In the genomic region with DNA sequence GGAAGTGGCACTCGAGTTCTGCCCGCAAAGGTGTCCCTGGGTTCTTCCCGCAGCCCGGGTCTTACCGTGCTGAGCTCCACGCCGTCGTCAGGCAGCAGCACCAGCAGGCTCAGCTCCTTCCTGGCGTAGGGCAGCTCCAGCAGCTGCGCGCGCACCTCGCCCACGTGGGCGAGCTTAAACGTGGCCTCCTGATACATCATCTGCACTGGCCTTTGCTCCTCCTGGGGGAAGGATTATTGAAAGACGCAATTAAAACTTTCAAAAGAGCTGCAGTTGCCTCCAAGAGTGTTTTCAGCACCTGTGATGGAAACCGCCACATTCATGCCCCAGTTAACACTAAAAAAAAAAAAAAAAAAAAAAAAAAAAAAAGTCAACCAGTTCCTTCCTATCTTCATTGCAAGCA, we compare ENCODE assay signal across 8 cellular contexts. TPM values are rescaled to one million over a fixed set of nuclear protein-coding genes. Genes with fewer than 3 reads are reported as not detected.
DNase-seq lines count a peak whose midpoint lies in the region; ATAC-seq, FAIRE-seq and TF ChIP-seq lines count a peak whose summit lies in the region.

No MANE protein-coding gene starts in this region.

- H3K4me2 ChIP-seq in HepG2 (ENCODE audit: low read depth, low read length): no peak overlapping the region

- FAIRE-seq in HepG2 (lab: Jason Lieb, UNC): no peak

- TF ChIP-seq RAD21 in HepG2 (CRISPR knock-in tag; IDR thresholded peaks at IDR 0.05): no peak

- ATAC-seq in HepG2 (no peak), right lobe of liver (no peak), GM21423 (IDR thresholded peaks at IDR 0.05; ENCODE audit: unreplicated experiment) (no peak)
- peak; percentile 95 to 97 for ATAC-seq in activated CD4-positive, CD25-positive, alpha-beta regulatory T cell treated with anti-CD3 and anti-CD28 coated beads, Interleukin-2, amount 50 U/mL, for 24 hours

- TF ChIP-seq EP300 in HepG2 (IDR thresholded peaks at IDR 0.05; ENCODE audit: low read depth in 2 of 2, low read length in 2 of 2): no peak
- no peak for TF ChIP-seq EP300 in HepG2 (CRISPR knock-in tag; IDR thresholded peaks at IDR 0.05; ENCODE audit: borderline replicate concordance)

- no peaks in the 10 kb centered on the region for H3K79me2 ChIP-seq in HepG2 (ENCODE audit: insufficient read depth, low read length)

- H3K4me3 ChIP-seq in HepG2 (replicated peaks in 1 of 3; ENCODE audit: insufficient read depth in 1 of 3, low read depth in 2 of 3, low read length in 3 of 3) (no peak overlapping the region), right lobe of liver (no peak overlapping the region)

- BruUV-seq in HepG2 (replicated peaks; lab: Mats Ljungman, UMichigan): no TSS peak

- no peaks in the 10 kb centered on the region for H3K4me1 ChIP-seq in HepG2 (ENCODE audit: insufficient read depth, low read length)
- no peaks in the 10 kb centered on the region for H3K4me1 ChIP-seq in right lobe of liver

- TF ChIP-seq CTCF in HepG2 (CRISPR knock-in tag; IDR thresholded peaks at IDR 0.05) (no peak), right lobe of liver (IDR thresholded peaks at IDR 0.05) (no peak)

- intact Hi-C loops in HepG2 (cut with micrococcal nuclease; ENCODE audit: unreplicated experiment) (no loop called here), right lobe of liver (cut with DNase I) (no loop called here), head of caudate nucleus (cut with DNase I) (no loop called here)

- no peak overlapping the region for H3K27ac ChIP-seq in HepG2 (ENCODE audit: extremely low read length, insufficient read depth, low read length)
- no peak overlapping the region for H3K27ac ChIP-seq in right lobe of liver
- no peak overlapping the region for H3K27ac ChIP-seq in substantia nigra (ENCODE audit: low read depth, low read length, poor library complexity, severe bottlenecking)

- TF ChIP-seq POLR2A in HepG2 (IDR thresholded peaks at IDR 0.05; ENCODE audit: insufficient read depth in 1 of 2, low read depth in 2 of 2, low read length in 2 of 2) (no peak), right lobe of liver (IDR thresholded peaks at IDR 0.05) (no peak)

- H3K9ac ChIP-seq in HepG2 (ENCODE audit: insufficient read depth, low read depth, low read length): no peak overlapping the region

- WGBS in HepG2 (ENCODE audit: low lambda C conversion rate): 95% methylated on average over 18 of the region's 18 CpGs
- WGBS in right lobe of liver (ENCODE audit: insufficient coverage, low coverage, low lambda C conversion rate, missing lambda C conversion rate): 95% methylated on average over 12 of the region's 18 CpGs

- CTCF ChIA-PET in HepG2 (lab: Yijun Ruan, JAX; ENCODE audit: low intra/inter-chr PET ratio, low total read pairs): no interaction called here

- H2AFZ ChIP-seq in HepG2 (ENCODE audit: low read length): no peak overlapping the region

- in situ Hi-C loops in HepG2 (cut with HindIII; ENCODE audit: extremely low pct_ligation_motif_present, low pct_unique_long_range_greater_than_20kb): no loop called here

- DNase-seq in HepG2 (ENCODE audit: low spot score) (no peak), right lobe of liver (no peak), head of caudate nucleus (peak in 38 of 42 donors; percentile 26 to 78 (median 49)), substantia nigra (lab: John Stamatoyannopoulos, UW) (no peak), iPS-NIHi7 (ENCODE audit: extremely low spot score) (no peak), OCI-M1 (lab: John Stamatoyannopoulos, UW) (no peak)

- POLR2A ChIA-PET in HepG2 (lab: Yijun Ruan, JAX): no interaction called here

- H3K9me3 ChIP-seq in HepG2 (ENCODE audit: low read length) (no peaks in the 10 kb centered on the region), right lobe of liver (no peaks in the 10 kb centered on the region)

- peaks cover 17 to 53% of the 10 kb centered on the region in 2 experiments for H3K36me3 ChIP-seq in HepG2 (replicated peaks in 1 of 2; ENCODE audit: control insufficient read depth in 1 of 2, insufficient read depth in 2 of 2, low read length in 2 of 2)
- H3K36me3 ChIP-seq in right lobe of liver: peaks cover 0 to 68% (median 12%) of the 10 kb centered on the region in 4 donors

- H4K20me1 ChIP-seq in HepG2 (ENCODE audit: insufficient read depth, low read length): no peaks in the 10 kb centered on the region

- no peaks in the 10 kb centered on the region for H3K27me3 ChIP-seq in HepG2 (ENCODE audit: control insufficient read depth in 1 of 2, insufficient read depth in 2 of 2, low read length in 2 of 2)
- H3K27me3 ChIP-seq in right lobe of liver: no peaks in the 10 kb centered on the region

TF ChIP-seq in HepG2, 621 proteins besides CTCF, POLR2A, EP300 and RAD21 (continues in another document):
- no peak for TF ChIP-seq U2AF1 (optimal IDR thresholded peaks at IDR 0.05; ENCODE audit: low read depth, low read length)

RNA-seq across cellular contexts. Expression of gene SERPINB9, which starts 11.3 kb away (rescaled TPM):
- 7.2 and 9.8 TPM in 2 replicates for total RNA-seq in HepG2 (2016; rRNA removed; fragmentation: Illumina TruSeq; extraction: Trizol)
- 0.61 and 0.71 TPM in 2 replicates for total RNA-seq in HepG2 (2016; cell fraction: cytosol; rRNA removed; fragmentation: Illumina TruSeq; extraction: Trizol; ENCODE audit: low read depth)
- total RNA-seq in HepG2 (2016; cell fraction: insoluble cytoplasmic fraction; rRNA removed; fragmentation: Illumina TruSeq; extraction: Trizol): 7.0 and 8.5 TPM in 2 replicates
- 2.7 and 2.9 TPM in 2 replicates for total RNA-seq in HepG2 (2016; cell fraction: membrane; rRNA removed; fragmentation: Illumina TruSeq; extraction: Trizol)
- 2.9 and 4.3 TPM in 2 replicates for total RNA-seq in HepG2 (2016; cell fraction: nucleus; rRNA removed; fragmentation: Illumina TruSeq; extraction: Trizol)
- 32.5 and 36.7 TPM in 2 replicates for polyA plus RNA-seq in HepG2 (2011; rRNA removed)
- 23.5 and 30.7 TPM in 2 replicates for polyA plus RNA-seq in HepG2 (2011; cell fraction: cytosol; rRNA removed)
- polyA plus RNA-seq in HepG2 (2011; cell fraction: nucleus; rRNA removed): 9.8 and 12.8 TPM in 2 replicates
- polyA plus RNA-seq in HepG2 (2012): 6.6 and 9.0 TPM in 2 replicates
- 0.33 and 0.35 TPM in 2 replicates for polyA plus RNA-seq in HepG2 (2016; cell fraction: cytosol; fragmentation: Illumina TruSeq; extraction: Trizol; ENCODE audit: low read depth)
- polyA plus RNA-seq in HepG2 (2016; cell fraction: insoluble cytoplasmic fraction; fragmentation: Illumina TruSeq; extraction: Trizol; ENCODE audit: low read depth): 8.7 and 10.9 TPM in 2 replicates
- 1.5 and 1.6 TPM in 2 replicates for polyA plus RNA-seq in HepG2 (2016; cell fraction: membrane; fragmentation: Illumina TruSeq; extraction: Trizol; ENCODE audit: low read depth)
- polyA plus RNA-seq in HepG2 (2016; cell fraction: nucleus; fragmentation: Illumina TruSeq; extraction: Trizol; ENCODE audit: insufficient read depth, low read depth): 5.0 and 5.4 TPM in 2 replicates
- polyA minus RNA-seq in HepG2 (2011; rRNA and poly(A)+ RNA removed; ENCODE audit: low replicate concordance): 0.21 and 49.0 TPM in 2 replicates
- polyA minus RNA-seq in HepG2 (2011; cell fraction: cytosol; rRNA and poly(A)+ RNA removed): 29.2 and 32.6 TPM in 2 replicates
- polyA minus RNA-seq in HepG2 (2011; cell fraction: nucleus; rRNA and poly(A)+ RNA removed): 13.3 and 18.3 TPM in 2 replicates
- 10 to 100 TPM in 1 of 6 experiments, 1 to 10 TPM in 5; 1.8 to 19.0 (median 4.6) TPM for total RNA-seq in right lobe of liver

RNA-seq across cellular contexts. Expression of gene SERPINB1, which starts 50.1 kb away (rescaled TPM):
- 41.4 and 60.1 TPM in 2 replicates for total RNA-seq in HepG2 (2016; rRNA removed; fragmentation: Illumina TruSeq; extraction: Trizol)
- 22.9 and 24.8 TPM in 2 replicates for total RNA-seq in HepG2 (2016; cell fraction: cytosol; rRNA removed; fragmentation: Illumina TruSeq; extraction: Trizol; ENCODE audit: low read depth)
- 40.1 and 52.3 TPM in 2 replicates for total RNA-seq in HepG2 (2016; cell fraction: insoluble cytoplasmic fraction; rRNA removed; fragmentation: Illumina TruSeq; extraction: Trizol)
- total RNA-seq in HepG2 (2016; cell fraction: membrane; rRNA removed; fragmentation: Illumina TruSeq; extraction: Trizol): 38.4 and 42.1 TPM in 2 replicates
- 23.4 and 26.0 TPM in 2 replicates for total RNA-seq in HepG2 (2016; cell fraction: nucleus; rRNA removed; fragmentation: Illumina TruSeq; extraction: Trizol)
- 48.7 and 60.5 TPM in 2 replicates for polyA plus RNA-seq in HepG2 (2011; rRNA removed)
- polyA plus RNA-seq in HepG2 (2011; cell fraction: cytosol; rRNA removed): 35.1 and 50.0 TPM in 2 replicates
- 16.6 and 20.7 TPM in 2 replicates for polyA plus RNA-seq in HepG2 (2011; cell fraction: nucleus; rRNA removed)
- 55.8 and 68.9 TPM in 2 replicates for polyA plus RNA-seq in HepG2 (2012)
- polyA plus RNA-seq in HepG2 (2016; cell fraction: cytosol; fragmentation: Illumina TruSeq; extraction: Trizol; ENCODE audit: low read depth): 37.2 and 40.1 TPM in 2 replicates
- 67.5 and 71.1 TPM in 2 replicates for polyA plus RNA-seq in HepG2 (2016; cell fraction: insoluble cytoplasmic fraction; fragmentation: Illumina TruSeq; extraction: Trizol; ENCODE audit: low read depth)
- 42.6 and 44.3 TPM in 2 replicates for polyA plus RNA-seq in HepG2 (2016; cell fraction: membrane; fragmentation: Illumina TruSeq; extraction: Trizol; ENCODE audit: low read depth)
- 39.9 and 41.4 TPM in 2 replicates for polyA plus RNA-seq in HepG2 (2016; cell fraction: nucleus; fragmentation: Illumina TruSeq; extraction: Trizol; ENCODE audit: insufficient read depth, low read depth)
- polyA minus RNA-seq in HepG2 (2011; rRNA and poly(A)+ RNA removed; ENCODE audit: low replicate concordance): 29.1 and 31.0 TPM in 2 replicates
- 46.4 and 51.7 TPM in 2 replicates for polyA minus RNA-seq in HepG2 (2011; cell fraction: cytosol; rRNA and poly(A)+ RNA removed)
- 32.6 and 44.3 TPM in 2 replicates for polyA minus RNA-seq in HepG2 (2011; cell fraction: nucleus; rRNA and poly(A)+ RNA removed)
- total RNA-seq in right lobe of liver: 10 to 100 TPM in 5 of 6 experiments, 1 to 10 TPM in 1; 7.2 to 44.6 (median 25.2) TPM

Comparison
In these comparisons a context has a peak if more than half of its experiments do, and no peak if none do; other contexts are left out.
1. ATAC-seq: peak in activated CD4-positive, CD25-positive, alpha-beta regulatory T cell treated with anti-CD3 and anti-CD28 coated beads, Interleukin-2, amount 50 U/mL, for 24 hours (2 of 2); none in HepG2 (single experiment), right lobe of liver (0 of 4) and GM21423 (single experiment).
2. DNase-seq: peak in head of caudate nucleus (38 of 42); none in HepG2 (single experiment), right lobe of liver (0 of 3), substantia nigra (0 of 49), iPS-NIHi7 (single experiment) and OCI-M1 (single experiment).